Comparison of ENCODE assay signal across 8 cellular contexts in genomic region chr2:68225119-68225632, GRCh38. TPM values are rescaled to one million over a fixed set of nuclear protein-coding genes. Genes with fewer than 3 reads are reported as not detected.
A peak's percentile ranks its signal among the peaks of the same experiment; 100 is the strongest.
DNase-seq lines count a peak whose midpoint lies in the region; ATAC-seq and TF ChIP-seq lines count a peak whose summit lies in the region.

No MANE protein-coding gene starts in this region.

- peaks cover 62 to 97% (median 80%) of the 10 kb centered on the region in 3 donors for H3K4me1 Mint-ChIP-seq in naive B cell

- DNase-seq in EH (ENCODE audit: low read depth) (peak; percentile 39), coronary artery (ENCODE audit: low spot score) (no peak), naive B cell (no peak), NK-92 (lab: John Stamatoyannopoulos, UW; ENCODE audit: unreplicated experiment) (no peak)

- peaks cover 0 to 1% (median 0%) of the 10 kb centered on the region in 7 donors for H3K9me3 Mint-ChIP-seq in naive B cell

- no peak for TF ChIP-seq CTCF in coronary artery (IDR thresholded peaks at IDR 0.05)

- no peaks in the 10 kb centered on the region for H3K27me3 Mint-ChIP-seq in naive B cell

- H3K27ac Mint-ChIP-seq in naive B cell, result peak overlapping the region in 4 of 6 donors; percentile 18 to 75 (median 48)

- H3K27ac ChIP-seq in coronary artery, result peak overlapping the region; percentile 12 to 43

- H3K4me3 ChIP-seq in coronary artery, result peak overlapping the region; percentile 12

- H3K4me3 Mint-ChIP-seq in naive B cell, result peak overlapping the region in 5 of 8 donors; percentile 10 to 54 (median 26)

- peaks cover 0 to 13% of the 10 kb centered on the region in 2 donors for H3K36me3 Mint-ChIP-seq in naive B cell

- ATAC-seq in GM19328 (IDR thresholded peaks at IDR 0.05; ENCODE audit: unreplicated experiment) (peak; percentile 67), HG03460 (IDR thresholded peaks at IDR 0.05; ENCODE audit: unreplicated experiment) (peak; percentile 88), naive B cell (ENCODE audit: low read depth in 2 of 2) (peak; percentile 62 to 79), GM21360 (IDR thresholded peaks at IDR 0.05; ENCODE audit: unreplicated experiment) (no peak)

TF ChIP-seq in PFSK-1, 5 proteins besides CTCF, POLR2A, EP300 and RAD21:
- TF ChIP-seq FOXP2 (optimal IDR thresholded peaks at IDR 0.05; ENCODE audit: borderline replicate concordance, extremely low read depth, extremely low read length, insufficient read depth), result no peak
- no peak for TF ChIP-seq POLR2AphosphoS5 (IDR thresholded peaks at IDR 0.05; ENCODE audit: low read depth, low read length)
- TF ChIP-seq REST (IDR thresholded peaks at IDR 0.05; ENCODE audit: insufficient read depth in 1 of 2, low read depth in 2 of 2, low read length in 2 of 2), result no peak
- TF ChIP-seq TAF1 (IDR thresholded peaks at IDR 0.05; ENCODE audit: borderline replicate concordance, insufficient read depth, low read length), result no peak
- TF ChIP-seq SIN3A (IDR thresholded peaks at IDR 0.05; ENCODE audit: borderline replicate concordance, insufficient read depth, low read length), result peak; percentile 59; the same call in 1 of the 2 replicates

RNA-seq across cellular contexts. Expression of gene PPP3R1, which starts 27.2 kb away (rescaled TPM):
- polyA plus RNA-seq in PFSK-1 (2012; ENCODE audit: insufficient read length, low read depth), result 18.3 TPM
- 10 to 100 TPM in 1 of 6 donors, 1 to 10 TPM in 5; 1.4 to 11.2 (median 6.6) TPM for polyA plus RNA-seq in naive B cell (ENCODE audit: low read depth in 6 of 6)
